9 cellular contexts compared by ENCODE assay signal in the genomic region with DNA sequence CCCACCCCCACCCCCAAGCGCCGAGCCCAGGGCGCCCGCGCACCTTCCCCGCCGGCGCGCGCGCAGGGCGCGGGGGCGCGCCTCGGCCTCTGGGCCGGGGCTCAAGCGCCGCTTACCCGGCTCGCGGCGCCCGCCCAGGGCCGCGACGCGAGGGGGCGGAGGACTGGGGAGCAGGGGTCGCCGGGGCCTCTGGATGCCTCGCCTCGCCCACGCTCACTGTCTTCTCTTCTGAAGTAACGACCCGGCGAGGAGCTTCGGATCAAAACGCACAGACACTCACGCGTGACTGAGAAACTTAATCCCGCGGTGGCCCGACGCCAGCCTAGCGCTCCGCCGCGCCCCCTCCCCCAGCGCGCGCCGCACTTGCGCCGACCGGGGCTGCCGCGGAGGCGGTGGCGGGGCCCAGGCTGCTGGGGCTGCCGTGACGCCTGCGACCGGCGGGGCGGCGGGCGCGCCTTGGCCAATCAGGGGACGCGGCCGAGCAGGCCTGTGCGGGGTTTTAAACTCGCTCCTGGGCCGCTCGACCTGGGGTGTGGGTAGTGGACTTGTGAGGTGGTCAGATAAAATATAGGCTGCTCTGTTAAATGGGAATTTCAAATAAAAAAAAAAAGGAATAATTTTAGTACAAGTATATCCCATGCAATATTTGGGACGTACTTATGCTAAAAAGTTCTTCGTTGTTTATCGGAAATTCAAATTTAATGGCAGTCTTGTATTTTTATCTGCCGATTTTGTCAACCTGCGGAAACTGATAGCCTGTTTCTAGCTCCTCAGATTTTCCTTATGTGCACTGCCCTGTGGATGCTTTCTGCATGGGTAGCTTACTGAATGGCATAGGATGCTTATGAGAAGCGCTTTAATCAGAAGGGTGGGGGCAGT. TPM values are rescaled to one million over a fixed set of nuclear protein-coding genes. Genes with fewer than 3 reads are reported as not detected.
DNase-seq lines count a peak whose midpoint lies in the region; ATAC-seq, FAIRE-seq and TF ChIP-seq lines count a peak whose summit lies in the region.
"Had no signal": no experiment of that assay in that cellular context is flagged by ENCODE, and none has a peak within 500 bp of the region (broad histone marks: within the 10 kb centered on the region; RNA-seq: fewer than 3 reads in every experiment).

A gene with protein sequence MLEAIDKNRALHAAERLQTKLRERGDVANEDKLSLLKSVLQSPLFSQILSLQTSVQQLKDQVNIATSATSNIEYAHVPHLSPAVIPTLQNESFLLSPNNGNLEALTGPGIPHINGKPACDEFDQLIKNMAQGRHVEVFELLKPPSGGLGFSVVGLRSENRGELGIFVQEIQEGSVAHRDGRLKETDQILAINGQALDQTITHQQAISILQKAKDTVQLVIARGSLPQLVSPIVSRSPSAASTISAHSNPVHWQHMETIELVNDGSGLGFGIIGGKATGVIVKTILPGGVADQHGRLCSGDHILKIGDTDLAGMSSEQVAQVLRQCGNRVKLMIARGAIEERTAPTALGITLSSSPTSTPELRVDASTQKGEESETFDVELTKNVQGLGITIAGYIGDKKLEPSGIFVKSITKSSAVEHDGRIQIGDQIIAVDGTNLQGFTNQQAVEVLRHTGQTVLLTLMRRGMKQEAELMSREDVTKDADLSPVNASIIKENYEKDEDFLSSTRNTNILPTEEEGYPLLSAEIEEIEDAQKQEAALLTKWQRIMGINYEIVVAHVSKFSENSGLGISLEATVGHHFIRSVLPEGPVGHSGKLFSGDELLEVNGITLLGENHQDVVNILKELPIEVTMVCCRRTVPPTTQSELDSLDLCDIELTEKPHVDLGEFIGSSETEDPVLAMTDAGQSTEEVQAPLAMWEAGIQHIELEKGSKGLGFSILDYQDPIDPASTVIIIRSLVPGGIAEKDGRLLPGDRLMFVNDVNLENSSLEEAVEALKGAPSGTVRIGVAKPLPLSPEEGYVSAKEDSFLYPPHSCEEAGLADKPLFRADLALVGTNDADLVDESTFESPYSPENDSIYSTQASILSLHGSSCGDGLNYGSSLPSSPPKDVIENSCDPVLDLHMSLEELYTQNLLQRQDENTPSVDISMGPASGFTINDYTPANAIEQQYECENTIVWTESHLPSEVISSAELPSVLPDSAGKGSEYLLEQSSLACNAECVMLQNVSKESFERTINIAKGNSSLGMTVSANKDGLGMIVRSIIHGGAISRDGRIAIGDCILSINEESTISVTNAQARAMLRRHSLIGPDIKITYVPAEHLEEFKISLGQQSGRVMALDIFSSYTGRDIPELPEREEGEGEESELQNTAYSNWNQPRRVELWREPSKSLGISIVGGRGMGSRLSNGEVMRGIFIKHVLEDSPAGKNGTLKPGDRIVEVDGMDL (N-terminal part only) (minus strand): TSS at position 409 of the 879 bp plus-strand sequence. CDS start 29,377 bp downstream, outside the sequence.

- H4K20me1 ChIP-seq in astrocyte (ENCODE audit: insufficient read depth, low read length): no peaks in the 10 kb centered on the region

- H3K9ac ChIP-seq in astrocyte (ENCODE audit: low read length): peak within 1 kb of the TSS; percentile 92

- FAIRE-seq in astrocyte (lab: Jason Lieb, UNC): no peak

- H3K4me1 ChIP-seq in astrocyte (ENCODE audit: insufficient read depth, low read length): peaks cover 18% of the 10 kb centered on the region
- peaks cover 0 to 19% of the 10 kb centered on the region in 2 donors for H3K4me1 ChIP-seq in right atrium auricular region

- H3K27ac ChIP-seq in astrocyte (ENCODE audit: low read depth, low read length): peak within 1 kb of the TSS; percentile 96
- peak within 1 kb of the TSS; percentile 96 for H3K27ac ChIP-seq in right atrium auricular region
- H3K27ac ChIP-seq: epithelial cell of prostate had no signal

- H3K9me3 Mint-ChIP-seq in astrocyte (ENCODE audit: unreplicated experiment) (no peaks in the 10 kb centered on the region), progenitor cell of endocrine pancreas (ENCODE audit: low read depth) (no peaks in the 10 kb centered on the region)
- H3K9me3 Mint-ChIP-seq in effector memory CD8-positive, alpha-beta T cell: peaks cover 7 to 11% of the 10 kb centered on the region in 2 donors

- no peak for TF ChIP-seq CTCF in astrocyte (IDR thresholded peaks at IDR 0.05; ENCODE audit: insufficient read depth, low read depth, low read length)
- TF ChIP-seq CTCF in right atrium auricular region (IDR thresholded peaks at IDR 0.05): no peak
- no peak for TF ChIP-seq CTCF in progenitor cell of endocrine pancreas (IDR thresholded peaks at IDR 0.05; ENCODE audit: unreplicated experiment)

- peak within 1 kb of the TSS; percentile 72 for H2AFZ ChIP-seq in astrocyte (ENCODE audit: low read depth, low read length)

- peaks cover 42% of the 10 kb centered on the region for H3K79me2 ChIP-seq in astrocyte (ENCODE audit: insufficient read depth, low read length)

- H3K9me3 ChIP-seq in astrocyte (ENCODE audit: insufficient read depth, low read depth, low read length) (no peaks in the 10 kb centered on the region), right atrium auricular region (no peaks in the 10 kb centered on the region)

- peak; percentile 76 for DNase-seq in COR-L47 (lab: John Stamatoyannopoulos, UW)
- peak; percentile 16 for DNase-seq in NCI-H1417 treated with DMSO at 0.1 percent for 48 hours (lab: John Stamatoyannopoulos, UW)
- DNase-seq in astrocyte (ENCODE audit: low read depth): peak; percentile 59
- DNase-seq in right atrium auricular region (ENCODE audit: low spot score): peak; percentile 67
- DNase-seq in progenitor cell of endocrine pancreas (ENCODE audit: low spot score, unreplicated experiment): peak; percentile 66
- DNase-seq in effector memory CD8-positive, alpha-beta T cell: no peak
- no peak for DNase-seq in GM19238 (ENCODE audit: insufficient read length, low spot score)

- peak within 1 kb of the TSS; percentile 75 for H3K4me3 ChIP-seq in astrocyte (ENCODE audit: insufficient read depth, low read depth, low read length)
- H3K4me3 ChIP-seq in right atrium auricular region: peak within 1 kb of the TSS; percentile 81 to 83

- H3K27me3 Mint-ChIP-seq in astrocyte (ENCODE audit: low read depth, unreplicated experiment) (no peaks in the 10 kb centered on the region), progenitor cell of endocrine pancreas (no peaks in the 10 kb centered on the region)
- peaks cover 0 to 8% of the 10 kb centered on the region in 2 donors for H3K27me3 Mint-ChIP-seq in effector memory CD8-positive, alpha-beta T cell

- no peaks in the 10 kb centered on the region for H3K36me3 ChIP-seq in astrocyte (ENCODE audit: insufficient read depth, low read length)
- no peaks in the 10 kb centered on the region for H3K36me3 ChIP-seq in right atrium auricular region

- no peak for ATAC-seq in effector memory CD8-positive, alpha-beta T cell (replicated peaks)
- no peak for ATAC-seq in GM18519 (IDR thresholded peaks at IDR 0.05; ENCODE audit: low FRiP score, unreplicated experiment)

- H3K4me3 Mint-ChIP-seq in astrocyte (ENCODE audit: unreplicated experiment) (peak within 1 kb of the TSS; percentile 95), progenitor cell of endocrine pancreas (ENCODE audit: low read depth) (peak within 1 kb of the TSS; percentile 98)
- H3K4me3 Mint-ChIP-seq in effector memory CD8-positive, alpha-beta T cell: no peak within 1 kb of the TSS

- peak within 1 kb of the TSS; percentile 91 for H3K4me2 ChIP-seq in astrocyte (ENCODE audit: low read length)

- no peaks in the 10 kb centered on the region for H3K27me3 ChIP-seq in astrocyte (ENCODE audit: insufficient read depth, low read length)
- H3K27me3 ChIP-seq in right atrium auricular region: no peaks in the 10 kb centered on the region

- H3K27ac Mint-ChIP-seq in astrocyte (ENCODE audit: unreplicated experiment): peak within 1 kb of the TSS; percentile 96
- H3K27ac Mint-ChIP-seq in progenitor cell of endocrine pancreas: peak within 1 kb of the TSS; percentile 99
- H3K27ac Mint-ChIP-seq in effector memory CD8-positive, alpha-beta T cell: no peak within 1 kb of the TSS

- peaks cover 37% of the 10 kb centered on the region for H3K4me1 Mint-ChIP-seq in astrocyte (ENCODE audit: low read depth, unreplicated experiment)
- H3K4me1 Mint-ChIP-seq in progenitor cell of endocrine pancreas (ENCODE audit: low read depth): peaks cover 12% of the 10 kb centered on the region
- H3K4me1 Mint-ChIP-seq in effector memory CD8-positive, alpha-beta T cell (ENCODE audit: low read depth in 2 of 2): no peaks in the 10 kb centered on the region

- H3K36me3 Mint-ChIP-seq in astrocyte (ENCODE audit: low read depth, unreplicated experiment) (no peaks in the 10 kb centered on the region), progenitor cell of endocrine pancreas (ENCODE audit: insufficient read depth) (no peaks in the 10 kb centered on the region)
- no peaks in the 10 kb centered on the region for H3K36me3 Mint-ChIP-seq in effector memory CD8-positive, alpha-beta T cell (ENCODE audit: insufficient read depth)

RNA-seq across cellular contexts. Expression of the gene that starts here (rescaled TPM):
- total RNA-seq in astrocyte (27.2 and 31.0 TPM in 2 replicates), right atrium auricular region (10 to 100 TPM; 57.3 to 61.5 TPM), progenitor cell of endocrine pancreas (65.1 and 67.2 TPM in 2 replicates)

Comparison
In these comparisons a context has a peak if more than half of its experiments do, and no peak if none do; other contexts are left out.
1. DNase-seq: peak in COR-L47 (single experiment), NCI-H1417 treated with DMSO at 0.1 percent for 48 hours (single experiment), astrocyte (single experiment), right atrium auricular region (single experiment) and progenitor cell of endocrine pancreas (single experiment); none in effector memory CD8-positive, alpha-beta T cell (0 of 3) and GM19238 (single experiment).
2. H3K27ac Mint-ChIP-seq: peak in astrocyte (single experiment) and progenitor cell of endocrine pancreas (single experiment); none in effector memory CD8-positive, alpha-beta T cell (0 of 2).
3. H3K4me3 Mint-ChIP-seq: peak in astrocyte (single experiment) and progenitor cell of endocrine pancreas (single experiment); none in effector memory CD8-positive, alpha-beta T cell (0 of 2).